In the genomic region with DNA sequence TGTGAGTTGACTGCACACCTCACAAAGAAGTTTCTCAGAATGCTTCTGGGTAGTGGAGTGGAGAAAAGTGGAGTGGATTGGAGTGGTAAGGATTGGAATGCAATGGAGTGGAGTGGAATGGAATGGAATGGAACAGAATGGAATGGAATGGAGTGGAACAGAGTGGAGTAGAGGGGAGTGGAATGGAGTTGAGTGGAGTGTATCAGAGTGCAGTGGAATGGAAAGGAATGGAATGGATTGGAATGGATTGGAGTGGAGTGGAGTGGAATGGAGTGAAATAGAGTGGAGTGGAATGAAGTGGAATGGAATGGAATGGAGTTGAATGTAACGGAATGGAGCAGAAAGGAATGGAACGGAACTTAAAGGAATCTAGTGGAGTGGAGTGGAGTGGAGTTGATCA, we compare ENCODE assay signal across 8 cellular contexts.
DNase-seq lines count a peak whose midpoint lies in the region; ATAC-seq and TF ChIP-seq lines count a peak whose summit lies in the region.
"Not testable (repeated sequence)": the region's sequence is repeated elsewhere in the genome, so short reads cannot be mapped to it uniquely, and the experiment has no call there.

No MANE protein-coding gene starts in this region.

- not testable (repeated sequence) for TF ChIP-seq EP300 in gastroesophageal sphincter (IDR thresholded peaks at IDR 0.05); upper lobe of left lung (IDR thresholded peaks at IDR 0.05)

- H3K4me1 ChIP-seq in gastroesophageal sphincter; naive thymus-derived CD4-positive, alpha-beta T cell (ENCODE audit: control insufficient read depth in 2 of 2, insufficient read depth in 2 of 2, low read length in 2 of 2); upper lobe of left lung; aorta (ENCODE audit: control insufficient read depth in 1 of 2, insufficient read depth in 2 of 2, low read length in 2 of 2): not testable (repeated sequence)

- not testable (repeated sequence) for TF ChIP-seq CTCF in gastroesophageal sphincter (IDR thresholded peaks at IDR 0.05); omental fat pad (IDR thresholded peaks at IDR 0.05); upper lobe of left lung (IDR thresholded peaks at IDR 0.05)

- ATAC-seq in activated T-helper 17 cell treated with anti-CD3 and anti-CD28 coated beads, Interleukin-2, amount 50 U/mL, for 72 hours (replicated peaks), result peak; percentile 16
- ATAC-seq in gastroesophageal sphincter (peak; percentile 51), Right ventricle myocardium superior (ENCODE audit: poor library complexity) (peak; percentile 36), omental fat pad (ENCODE audit: low FRiP score) (peak; percentile 37), upper lobe of left lung (ENCODE audit: low FRiP score in 2 of 2) (peak; percentile 40 to 78), aorta (ENCODE audit: low FRiP score) (peak; percentile 84)
- ATAC-seq in naive thymus-derived CD4-positive, alpha-beta T cell, result peak; percentile 38
- peak; percentile 47 for ATAC-seq in stimulated activated effector memory CD8-positive, alpha-beta T cell treated with anti-CD3 and anti-CD28 coated beads, Interleukin-12 subunit alpha, Interleukin-12 subunit beta, amount 100 ng/mL, for 72 hours

- POLR2A ChIA-PET in naive thymus-derived CD4-positive, alpha-beta T cell (lab: Charles Lee), result not testable (repeated sequence)

- not testable (repeated sequence) for H3K9me3 Mint-ChIP-seq in activated T-helper 17 cell treated with anti-CD3 and anti-CD28 coated beads, Interleukin-2, amount 50 U/mL, for 72 hours
- H3K9me3 Mint-ChIP-seq in naive thymus-derived CD4-positive, alpha-beta T cell, result peaks cover 0 to 18% (median 7%) of the 10 kb centered on the region in 11 donors
- H3K9me3 Mint-ChIP-seq in stimulated activated effector memory CD8-positive, alpha-beta T cell treated with anti-CD3 and anti-CD28 coated beads, Interleukin-12 subunit alpha, Interleukin-12 subunit beta, amount 100 ng/mL, for 72 hours, result peaks cover 17% of the 10 kb centered on the region

- no CpG with 5 or more reads among the region's 2 CpGs for WGBS in gastroesophageal sphincter (ENCODE audit: low coverage in 1 of 2), 2 donors
- WGBS in upper lobe of left lung, 2 donors, result no CpG with 5 or more reads among the region's 2 CpGs
- WGBS in aorta, 2 donors, result no CpG with 5 or more reads among the region's 2 CpGs

- not testable (repeated sequence) for DNase-seq in Right ventricle myocardium superior; naive thymus-derived CD4-positive, alpha-beta T cell; omental fat pad (ENCODE audit: low spot score); stimulated activated effector memory CD8-positive, alpha-beta T cell treated with anti-CD3 and anti-CD28 coated beads, Interleukin-12 subunit alpha, Interleukin-12 subunit beta, amount 100 ng/mL, for 72 hours (ENCODE audit: low spot score in 2 of 2); upper lobe of left lung; aorta

- TF ChIP-seq POLR2A in gastroesophageal sphincter (IDR thresholded peaks at IDR 0.05); upper lobe of left lung (IDR thresholded peaks at IDR 0.05): not testable (repeated sequence)

- H3K36me3 Mint-ChIP-seq in activated T-helper 17 cell treated with anti-CD3 and anti-CD28 coated beads, Interleukin-2, amount 50 U/mL, for 72 hours (ENCODE audit: low read depth); naive thymus-derived CD4-positive, alpha-beta T cell; stimulated activated effector memory CD8-positive, alpha-beta T cell treated with anti-CD3 and anti-CD28 coated beads, Interleukin-12 subunit alpha, Interleukin-12 subunit beta, amount 100 ng/mL, for 72 hours: not testable (repeated sequence)

- not testable (repeated sequence) for H3K27ac ChIP-seq in gastroesophageal sphincter; naive thymus-derived CD4-positive, alpha-beta T cell (ENCODE audit: low read depth, low read length); upper lobe of left lung; aorta (ENCODE audit: low read depth in 1 of 2, low read length in 2 of 2)

- H3K27me3 Mint-ChIP-seq in activated T-helper 17 cell treated with anti-CD3 and anti-CD28 coated beads, Interleukin-2, amount 50 U/mL, for 72 hours; naive thymus-derived CD4-positive, alpha-beta T cell: not testable (repeated sequence)

- H3K36me3 ChIP-seq in gastroesophageal sphincter; naive thymus-derived CD4-positive, alpha-beta T cell (ENCODE audit: control insufficient read depth in 2 of 3, insufficient read depth in 3 of 3, low read length in 3 of 3); upper lobe of left lung; aorta (ENCODE audit: control insufficient read depth in 1 of 2, insufficient read depth in 2 of 2, low read length in 1 of 2): not testable (repeated sequence)

- not testable (repeated sequence) for H3K4me3 ChIP-seq in gastroesophageal sphincter; naive thymus-derived CD4-positive, alpha-beta T cell (ENCODE audit: low read length); upper lobe of left lung; aorta (ENCODE audit: low read length in 2 of 2)

- intact Hi-C loops in Right ventricle myocardium superior (cut with DNase I); naive thymus-derived CD4-positive, alpha-beta T cell (cut with micrococcal nuclease); aorta (cut with DNase I): not testable (repeated sequence)

- not testable (repeated sequence) for H3K4me3 Mint-ChIP-seq in activated T-helper 17 cell treated with anti-CD3 and anti-CD28 coated beads, Interleukin-2, amount 50 U/mL, for 72 hours; naive thymus-derived CD4-positive, alpha-beta T cell; stimulated activated effector memory CD8-positive, alpha-beta T cell treated with anti-CD3 and anti-CD28 coated beads, Interleukin-12 subunit alpha, Interleukin-12 subunit beta, amount 100 ng/mL, for 72 hours

- not testable (repeated sequence) for H3K27ac Mint-ChIP-seq in activated T-helper 17 cell treated with anti-CD3 and anti-CD28 coated beads, Interleukin-2, amount 50 U/mL, for 72 hours; naive thymus-derived CD4-positive, alpha-beta T cell; stimulated activated effector memory CD8-positive, alpha-beta T cell treated with anti-CD3 and anti-CD28 coated beads, Interleukin-12 subunit alpha, Interleukin-12 subunit beta, amount 100 ng/mL, for 72 hours

- H3K9me3 ChIP-seq in gastroesophageal sphincter; naive thymus-derived CD4-positive, alpha-beta T cell (ENCODE audit: control insufficient read depth in 2 of 3, low read length in 3 of 3); upper lobe of left lung; aorta (ENCODE audit: control insufficient read depth, low read length): not testable (repeated sequence)

- not testable (repeated sequence) for H3K4me1 Mint-ChIP-seq in activated T-helper 17 cell treated with anti-CD3 and anti-CD28 coated beads, Interleukin-2, amount 50 U/mL, for 72 hours; naive thymus-derived CD4-positive, alpha-beta T cell; stimulated activated effector memory CD8-positive, alpha-beta T cell treated with anti-CD3 and anti-CD28 coated beads, Interleukin-12 subunit alpha, Interleukin-12 subunit beta, amount 100 ng/mL, for 72 hours

- not testable (repeated sequence) for H3K27me3 ChIP-seq in gastroesophageal sphincter; naive thymus-derived CD4-positive, alpha-beta T cell (ENCODE audit: control insufficient read depth in 2 of 2, insufficient read depth in 2 of 2, low read length in 2 of 2); upper lobe of left lung; aorta (ENCODE audit: control insufficient read depth in 1 of 2, insufficient read depth in 2 of 2, low read length in 1 of 2)

- CTCF ChIA-PET in naive thymus-derived CD4-positive, alpha-beta T cell (lab: Charles Lee), result not testable (repeated sequence)

Comparison
In these comparisons a context has a peak if more than half of its experiments do, and no peak if none do; other contexts are left out.
1. ATAC-seq: peak in every context shown above with its lines; median percentile 84 in aorta; 59 in upper lobe of left lung; 51 in gastroesophageal sphincter; 47 in stimulated activated effector memory CD8-positive, alpha-beta T cell treated with anti-CD3 and anti-CD28 coated beads, Interleukin-12 subunit alpha, Interleukin-12 subunit beta, amount 100 ng/mL, for 72 hours; 38 in naive thymus-derived CD4-positive, alpha-beta T cell; 37 in omental fat pad; 36 in Right ventricle myocardium superior; 16 in activated T-helper 17 cell treated with anti-CD3 and anti-CD28 coated beads, Interleukin-2, amount 50 U/mL, for 72 hours.